ENCODE assay signal across 18 cellular contexts in genomic region chr7:90532231-90532929, GRCh38.
A peak's percentile ranks its signal among the peaks of the same experiment; 100 is the strongest.
DNase-seq lines count a peak whose midpoint lies in the region; ATAC-seq and TF ChIP-seq lines count a peak whose summit lies in the region.
"Had no signal": no experiment of that assay in that cellular context is flagged by ENCODE, and none has a peak within 500 bp of the region (broad histone marks: within the 10 kb centered on the region; RNA-seq: fewer than 3 reads in every experiment).

No MANE protein-coding gene starts in this region.

- no peak overlapping the region for H3K27ac Mint-ChIP-seq in Caco-2 (ENCODE audit: unreplicated experiment)
- H3K27ac Mint-ChIP-seq: activated CD8-positive, alpha-beta T cell treated with anti-CD3 and anti-CD28 coated beads, Interleukin-2, amount 10 ng/mL, durations not matched to agents 7 days and 5 days; CD4-positive, CD25-positive, alpha-beta regulatory T cell; immature natural killer cell; natural killer cell had no signal

- no peaks in the 10 kb centered on the region for H4K20me1 ChIP-seq in PC-9 (ENCODE audit: insufficient read depth)

- H3K4me3 ChIP-seq in PC-9 (no peak overlapping the region), Caco-2 (ENCODE audit: low read depth, low read length) (no peak overlapping the region), spleen (no peak overlapping the region)
- H3K4me3 ChIP-seq: psoas muscle, suprapubic skin had no signal

- intact Hi-C loops in PC-9 (cut with micrococcal nuclease; ENCODE audit: unreplicated experiment), result no loop called here
- intact Hi-C loops in Caco-2 (cut with micrococcal nuclease; ENCODE audit: unreplicated experiment), result no loop called here
- intact Hi-C loops in spleen (cut with DNase I; ENCODE audit: low total_unique reads), result no loop called here

- H3K9me2 ChIP-seq in PC-9 (ENCODE audit: insufficient read depth), result no peaks in the 10 kb centered on the region; the same call in 1 of the 2 replicates

- no peaks in the 10 kb centered on the region for H3K79me2 ChIP-seq in PC-9 (ENCODE audit: low read depth)

- BruUV-seq in PC-9 (replicated peaks; lab: Mats Ljungman, UMichigan), result no TSS peak
- no TSS peak for BruUV-seq in Caco-2 (replicated peaks; lab: Mats Ljungman, UMichigan)

- H3K9me3 Mint-ChIP-seq in Caco-2 (ENCODE audit: unreplicated experiment), result no peaks in the 10 kb centered on the region

- TF ChIP-seq CTCF in GM10266 (IDR thresholded peaks at IDR 0.05; ENCODE audit: control insufficient read depth, insufficient read depth, low read depth, missing control alignments) (no peak), PC-9 (conservative IDR thresholded peaks at IDR 0.05) (no peak), Caco-2 (IDR thresholded peaks at IDR 0.05; ENCODE audit: insufficient read depth in 1 of 2, low read depth in 1 of 2, low read length in 1 of 2, severe bottlenecking in 1 of 2, unreplicated experiment in 1 of 2) (no peak), spleen (IDR thresholded peaks at IDR 0.05 in 8 of 11, conservative IDR thresholded peaks at IDR 0.05 in 3 of 11) (no peak)

- H3K36me3 ChIP-seq in PC-9 (ENCODE audit: low read depth) (no peaks in the 10 kb centered on the region), Caco-2 (ENCODE audit: control insufficient read depth, insufficient read depth, low read length) (no peaks in the 10 kb centered on the region), spleen (no peaks in the 10 kb centered on the region)
- H3K36me3 ChIP-seq: suprapubic skin had no signal

- no peak overlapping the region for H3K4me3 Mint-ChIP-seq in Caco-2 (ENCODE audit: unreplicated experiment)
- H3K4me3 Mint-ChIP-seq: activated CD8-positive, alpha-beta T cell treated with anti-CD3 and anti-CD28 coated beads, Interleukin-2, amount 10 ng/mL, durations not matched to agents 7 days and 5 days; CD4-positive, CD25-positive, alpha-beta regulatory T cell; immature natural killer cell; natural killer cell had no signal

- ATAC-seq in GM19328 (IDR thresholded peaks at IDR 0.05; ENCODE audit: unreplicated experiment) (peak; percentile 46), HG02759 (IDR thresholded peaks at IDR 0.05; ENCODE audit: unreplicated experiment) (peak; percentile 46), HG03457 (IDR thresholded peaks at IDR 0.05; ENCODE audit: unreplicated experiment) (peak; percentile 54)
- ATAC-seq: activated CD8-positive, alpha-beta T cell treated with anti-CD3 and anti-CD28 coated beads, Interleukin-2, amount 10 ng/mL, durations not matched to agents 7 days and 5 days; natural killer cell; Panc1; psoas muscle had no signal

- H3K27ac ChIP-seq in PC-9 (no peak overlapping the region), spleen (no peak overlapping the region)
- H3K27ac ChIP-seq: psoas muscle, suprapubic skin had no signal

- DNase-seq in GM10266 (ENCODE audit: extremely low spot score) (peak; percentile 12), PC-9 (no peak), Caco-2 (no peak), spleen (no peak)
- no peak for DNase-seq in stimulated activated CD4-positive, alpha-beta T cell treated with anti-CD3 and anti-CD28 coated beads, Interleukin-2, amount 100 ng/mL, for 48 hours
- DNase-seq: activated CD8-positive, alpha-beta T cell treated with anti-CD3 and anti-CD28 coated beads, Interleukin-2, amount 10 ng/mL, durations not matched to agents 7 days and 5 days; amygdala; CD4-positive, CD25-positive, alpha-beta regulatory T cell; immature natural killer cell; natural killer cell; NCI-H187; NCI-H526; psoas muscle had no signal

- no peaks in the 10 kb centered on the region for H3K27me3 ChIP-seq in PC-9 (ENCODE audit: insufficient read depth, low read depth)
- H3K27me3 ChIP-seq in Caco-2 (replicated peaks; ENCODE audit: control insufficient read depth, insufficient read depth, low read length), result no peaks in the 10 kb centered on the region
- no peaks in the 10 kb centered on the region for H3K27me3 ChIP-seq in spleen (replicated peaks in 1 of 7)
- H3K27me3 ChIP-seq: suprapubic skin had no signal

- H3K4me1 ChIP-seq in PC-9 (replicated peaks; ENCODE audit: insufficient read depth) (no peaks in the 10 kb centered on the region), Caco-2 (no peaks in the 10 kb centered on the region), spleen (peaks cover 0 to 10% (median 1%) of the 10 kb centered on the region in 6 donors)
- H3K4me1 ChIP-seq: psoas muscle, suprapubic skin had no signal

- no peaks in the 10 kb centered on the region for H3F3A ChIP-seq in PC-9 (ENCODE audit: insufficient read depth, low read depth)

- POLR2A ChIA-PET in PC-9 (lab: Charles Lee; ENCODE audit: unreplicated experiment) (interaction anchor here (0.6 kb wide), 1 partner anchor 910 kb away, joined by 3 read pairs; no protein-coding TSS in a partner anchor), Caco-2 (lab: Charles Lee) (no interaction called here)

- H3K4me2 ChIP-seq in PC-9, result no peak overlapping the region

- H3K36me3 Mint-ChIP-seq in Caco-2 (ENCODE audit: insufficient read depth, unreplicated experiment), result no peaks in the 10 kb centered on the region
- H3K36me3 Mint-ChIP-seq: CD4-positive, CD25-positive, alpha-beta regulatory T cell; immature natural killer cell; natural killer cell had no signal

- H3K4me1 Mint-ChIP-seq in Caco-2 (ENCODE audit: low read depth, unreplicated experiment), result no peaks in the 10 kb centered on the region
- H3K4me1 Mint-ChIP-seq: immature natural killer cell, natural killer cell had no signal

- CTCF ChIA-PET in PC-9 (lab: Charles Lee) (no interaction called here), Caco-2 (lab: Charles Lee) (interaction anchor here (0.5 kb wide), 1 partner anchor 24 kb away, joined by 5 read pairs; no protein-coding TSS in a partner anchor)

- no peak overlapping the region for H2AFZ ChIP-seq in PC-9

- TF ChIP-seq POLR2A in spleen (IDR thresholded peaks at IDR 0.05), result no peak

- peaks cover 2% of the 10 kb centered on the region for H3K27me3 Mint-ChIP-seq in Caco-2 (ENCODE audit: insufficient read depth, unreplicated experiment)
- H3K27me3 Mint-ChIP-seq: CD4-positive, CD25-positive, alpha-beta regulatory T cell had no signal

- H3K9me3 ChIP-seq in PC-9 (ENCODE audit: insufficient read depth, low read depth) (no peaks in the 10 kb centered on the region), Caco-2 (no peaks in the 10 kb centered on the region), spleen (no peaks in the 10 kb centered on the region)
- H3K9me3 ChIP-seq: psoas muscle, suprapubic skin had no signal

- 70 to 83% (median 79%) methylated on average over 7 of the region's 7 CpGs for WGBS in spleen, 5 donors
